ENCODE assay signal across 11 cellular contexts in the genomic region with DNA sequence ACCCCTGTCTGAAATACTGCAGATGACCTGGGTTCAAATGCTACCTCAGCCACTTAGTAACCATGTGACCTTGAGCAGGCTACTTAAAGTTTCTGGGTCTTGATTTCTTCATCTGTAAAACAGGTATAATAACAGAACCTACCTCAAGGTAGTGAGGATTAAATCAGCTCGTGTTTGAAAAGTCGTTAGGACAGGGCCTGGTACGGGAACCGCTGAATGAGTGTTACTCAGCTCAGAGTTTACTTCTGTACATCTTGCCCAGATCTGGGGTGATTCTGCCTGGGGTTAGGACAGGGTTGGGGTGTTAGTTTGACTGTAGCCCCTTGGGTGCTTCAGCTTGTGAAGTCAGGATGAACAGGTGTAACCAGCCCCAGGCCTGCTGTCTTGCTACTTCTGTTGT. TPM values are rescaled to one million over a fixed set of nuclear protein-coding genes. Genes with fewer than 3 reads are reported as not detected.
DNase-seq lines count a peak whose midpoint lies in the region; ATAC-seq and TF ChIP-seq lines count a peak whose summit lies in the region.
"Had no signal": no experiment of that assay in that cellular context is flagged by ENCODE, and none has a peak within 500 bp of the region (broad histone marks: within the 10 kb centered on the region; RNA-seq: fewer than 3 reads in every experiment).

No MANE protein-coding gene starts in this region.

- H3K4me1 ChIP-seq in HAP-1 = peaks cover 11% of the 10 kb centered on the region
- H3K4me1 ChIP-seq in esophagus (ENCODE audit: control insufficient read depth in 2 of 2, insufficient read depth in 2 of 2, low read length in 1 of 2) = peaks cover 4 to 25% of the 10 kb centered on the region in 2 donors

- no peaks in the 10 kb centered on the region for H3K9me3 Mint-ChIP-seq in T-cell

- H3K36me3 Mint-ChIP-seq in T-cell = peaks cover 9% of the 10 kb centered on the region

- no peak for TF ChIP-seq CTCF in retinal pigment epithelial cell (conservative IDR thresholded peaks at IDR 0.05; ENCODE audit: low read depth, low read length)

- WGBS in esophagus, 2 donors = 60 to 69% methylated on average over 4 of the region's 4 CpGs

- no peaks in the 10 kb centered on the region; the same call in 1 of the 2 replicates for H3K36me3 ChIP-seq in HAP-1 (replicated peaks)
- peaks cover 7 to 19% of the 10 kb centered on the region in 2 donors for H3K36me3 ChIP-seq in esophagus (ENCODE audit: control insufficient read depth in 2 of 2, insufficient read depth in 2 of 2, low read length in 1 of 2)
- H3K36me3 ChIP-seq: ascending aorta had no signal

- H3K27me3 Mint-ChIP-seq in T-cell = no peaks in the 10 kb centered on the region

- H3K27ac Mint-ChIP-seq in T-cell = peak overlapping the region; percentile 11 to 70

- H3K4me3 Mint-ChIP-seq in T-cell = peak overlapping the region; percentile 84 to 96 (median 91)

- in situ Hi-C loops in HAP-1 (cut with MboI; ENCODE audit: low sequenced_read_pairs) = no loop called here

- H3K9me3 ChIP-seq in HAP-1 (no peaks in the 10 kb centered on the region), esophagus (ENCODE audit: control insufficient read depth in 2 of 2, insufficient read depth in 1 of 2, low read depth in 1 of 2, low read length in 1 of 2) (no peaks in the 10 kb centered on the region)
- H3K9me3 ChIP-seq: ascending aorta had no signal

- H3K4me3 ChIP-seq in HAP-1 = peak overlapping the region; percentile 2; the same call in 1 of the 2 replicates
- H3K4me3 ChIP-seq in esophagus (ENCODE audit: low read depth in 1 of 2, low read length in 2 of 2) = peak overlapping the region; percentile 80 to 94
- peak overlapping the region; percentile 79 for H3K4me3 ChIP-seq in retinal pigment epithelial cell (ENCODE audit: low read length)

- POLR2A ChIA-PET in T-cell (lab: Charles Lee) = no interaction called here

- ATAC-seq in T-cell (replicated peaks in 1 of 4) = no peak
- ATAC-seq in GM18909 (IDR thresholded peaks at IDR 0.05; ENCODE audit: poor library complexity, unreplicated experiment) = no peak
- no peak for ATAC-seq in GM21717 (IDR thresholded peaks at IDR 0.05; ENCODE audit: unreplicated experiment)

- no peaks in the 10 kb centered on the region for H3K27me3 ChIP-seq in HAP-1 (ENCODE audit: low read depth)
- no peaks in the 10 kb centered on the region for H3K27me3 ChIP-seq in esophagus (ENCODE audit: control insufficient read depth in 1 of 2, insufficient read depth in 2 of 2, low read length in 2 of 2)
- H3K27me3 ChIP-seq: ascending aorta had no signal

- peak overlapping the region; percentile 75 to 94 for H3K27ac ChIP-seq in esophagus (ENCODE audit: low read depth in 2 of 2, low read length in 1 of 2)
- H3K27ac ChIP-seq: ascending aorta had no signal

- DNase-seq in HAP-1 (ENCODE audit: low spot score in 2 of 2) (no peak), T-cell (no peak), retinal pigment epithelial cell (ENCODE audit: low read depth) (no peak), NCI-H146 treated with DMSO at 0.1 percent for 48 hours (lab: John Stamatoyannopoulos, UW; ENCODE audit: unreplicated experiment) (no peak)
- DNase-seq: foreskin melanocyte, NCI-H82, nucleus accumbens had no signal

- CTCF ChIA-PET in T-cell (lab: Charles Lee) = interaction anchor here in 1 of 2 donors (0.6 to 0.7 kb wide), 3 partner anchors 18 to 1125 kb away, joined by 3 to 4 read pairs (median 3); no protein-coding TSS in a partner anchor

- H3K4me1 Mint-ChIP-seq in T-cell = peaks cover 21 to 29% (median 22%) of the 10 kb centered on the region in 3 donors

RNA-seq across cellular contexts. Expression of a gene that starts 1.8 kb away (rescaled TPM):
- 10 to 100 TPM; 11.7 to 34.7 (median 25.4) TPM for total RNA-seq in T-cell
- polyA plus RNA-seq in esophagus = 100 to 1,000 TPM in 1 of 2 donors, 10 to 100 TPM in 1; 90.5 to 121 TPM

RNA-seq across cellular contexts. Expression of a gene that starts 30.8 kb away (rescaled TPM):
- total RNA-seq in T-cell = 100 to 1,000 TPM; 112 to 201 (median 139) TPM
- polyA plus RNA-seq in esophagus = 100 to 1,000 TPM in 1 of 2 donors, 10 to 100 TPM in 1; 88.5 to 121 TPM

RNA-seq across cellular contexts. Expression of a gene that starts 31.1 kb away (rescaled TPM):
- total RNA-seq in T-cell = 10 to 100 TPM in 3 of 5 donors, 1 to 10 TPM in 2; 7.9 to 14.5 (median 12.1) TPM
- polyA plus RNA-seq in esophagus = 1 to 10 TPM; 2.1 to 2.2 TPM

RNA-seq across cellular contexts. Expression of a gene that starts 46.4 kb away (rescaled TPM):
- total RNA-seq in T-cell = 1 to 10 TPM in 2 of 5 donors, under 1 TPM in 3; 0.46 to 1.7 (median 0.70) TPM
- polyA plus RNA-seq in esophagus = under 1 TPM; 0.04 to 0.07 TPM
- total RNA-seq: ascending aorta had no signal

Comparison
In these comparisons a context has a peak if more than half of its experiments do, and no peak if none do; other contexts are left out.
1. H3K4me3 ChIP-seq: peak in every context shown above with its lines; median percentile 87 in esophagus; 79 in retinal pigment epithelial cell; 2 in HAP-1.